ENCODE assay signal across 1 cellular context in genomic region chr5:1021136-1021968, GRCh38.
TF ChIP-seq lines count a peak whose summit lies in the region.

No MANE protein-coding gene starts in this region.

TF ChIP-seq in HepG2, 621 proteins besides CTCF, POLR2A, EP300 and RAD21 (continued from another document):
- TF ChIP-seq ZNF142 (CRISPR knock-in tag; IDR thresholded peaks at IDR 0.05) (no peak), TP53 (CRISPR knock-in tag; conservative IDR thresholded peaks at IDR 0.05) (no peak), ZNF235 (CRISPR knock-in tag; IDR thresholded peaks at IDR 0.05; ENCODE audit: borderline replicate concordance) (no peak), ZNF362 (CRISPR knock-in tag; IDR thresholded peaks at IDR 0.05; ENCODE audit: borderline replicate concordance) (no peak), KLF6 (CRISPR knock-in tag; IDR thresholded peaks at IDR 0.05) (no peak), ZSCAN12 (CRISPR knock-in tag; IDR thresholded peaks at IDR 0.05) (no peak), MBD4 (IDR thresholded peaks at IDR 0.05; ENCODE audit: borderline replicate concordance, low read length) (no peak), ZNF589 (CRISPR knock-in tag; conservative IDR thresholded peaks at IDR 0.05) (no peak), FOXO1 (CRISPR knock-in tag; IDR thresholded peaks at IDR 0.05) (no peak), ZFP1 (CRISPR knock-in tag; IDR thresholded peaks at IDR 0.05) (no peak), ZNF724P (CRISPR knock-in tag; IDR thresholded peaks at IDR 0.05; ENCODE audit: borderline replicate concordance) (no peak), RFX1 (IDR thresholded peaks at IDR 0.05) (no peak), ZNF230 (CRISPR knock-in tag; IDR thresholded peaks at IDR 0.05) (no peak), KDM1A (CRISPR knock-in tag; IDR thresholded peaks at IDR 0.05) (no peak), ZNF24 (IDR thresholded peaks at IDR 0.05) (no peak), ZMYM4 (CRISPR knock-in tag; IDR thresholded peaks at IDR 0.05) (no peak)
TF ChIP-seq in HepG2: peak in this region for 0.
